ENCODE assay signal across 13 cellular contexts in the genomic region with DNA sequence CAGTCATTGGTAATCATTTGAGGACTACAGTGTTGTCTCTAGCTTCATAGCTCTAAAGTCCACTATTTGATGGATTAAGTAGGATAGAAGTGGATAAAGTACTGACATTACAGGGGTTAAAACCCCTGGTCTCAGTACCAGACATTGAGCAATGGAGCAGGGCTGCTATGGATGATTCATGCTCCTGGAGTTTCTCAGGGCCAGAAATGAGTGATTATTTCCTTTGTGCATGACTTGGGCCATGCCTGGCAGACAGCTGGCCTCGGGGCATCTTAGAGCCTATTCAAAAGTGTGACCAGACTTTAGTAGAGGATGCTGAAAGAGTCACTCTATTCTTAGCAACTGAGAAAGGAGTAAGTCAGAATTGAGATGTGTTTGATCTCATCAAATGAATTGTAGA.
DNase-seq lines count a peak whose midpoint lies in the region; ATAC-seq and TF ChIP-seq lines count a peak whose summit lies in the region.
"Had no signal": no experiment of that assay in that cellular context is flagged by ENCODE, and none has a peak within 500 bp of the region (broad histone marks: within the 10 kb centered on the region; RNA-seq: fewer than 3 reads in every experiment).

No MANE protein-coding gene starts in this region.

- H3K18ac ChIP-seq in trophoblast cell (ENCODE audit: low read length): no peak overlapping the region

- H3K9ac ChIP-seq in PC-3 (ENCODE audit: low read length) (no peak overlapping the region), trophoblast cell (ENCODE audit: low read length) (no peak overlapping the region)

- WGBS in trophoblast cell (ENCODE audit: extremely low coverage, insufficient coverage, insufficient read length): no CpG with 5 or more reads among the region's 1 CpG
- 59 to 68% methylated on average over 1 of the region's 1 CpG for WGBS in upper lobe of left lung, 2 donors

- H2AK5ac ChIP-seq in trophoblast cell (ENCODE audit: low read length): no peak overlapping the region

- no peak overlapping the region for H3K27ac ChIP-seq in PC-3 (ENCODE audit: low read length)
- H3K27ac ChIP-seq in trophoblast cell (ENCODE audit: low read depth, low read length): peak overlapping the region; percentile 80
- H3K27ac ChIP-seq in upper lobe of left lung: no peak overlapping the region
- H3K27ac ChIP-seq: esophagus muscularis mucosa had no signal

- H3K4me3 ChIP-seq in PC-3 (ENCODE audit: low read length) (no peak overlapping the region), epithelial cell of esophagus (ENCODE audit: low read length) (no peak overlapping the region), trophoblast cell (ENCODE audit: low read depth, low read length) (no peak overlapping the region), upper lobe of left lung (no peak overlapping the region)
- H3K4me3 ChIP-seq: esophagus muscularis mucosa had no signal

- no peak for TF ChIP-seq EP300 in upper lobe of left lung (IDR thresholded peaks at IDR 0.05)

- no peak overlapping the region for H2BK120ac ChIP-seq in trophoblast cell (ENCODE audit: insufficient read depth, low read length, poor library complexity)

- peaks cover 8% of the 10 kb centered on the region for H3K4me1 ChIP-seq in PC-3 (ENCODE audit: insufficient read depth, low read length)
- H3K4me1 ChIP-seq in trophoblast cell (ENCODE audit: control insufficient read depth in 1 of 2, insufficient read depth in 2 of 2, low read length in 2 of 2): no peaks in the 10 kb centered on the region
- no peaks in the 10 kb centered on the region for H3K4me1 ChIP-seq in upper lobe of left lung
- H3K4me1 ChIP-seq: esophagus muscularis mucosa had no signal

- peak overlapping the region; percentile 92 for H2BK12ac ChIP-seq in trophoblast cell (ENCODE audit: low read length)

- H3F3A ChIP-seq in PC-3 (ENCODE audit: low read length, unreplicated experiment): no peaks in the 10 kb centered on the region

- no peaks in the 10 kb centered on the region for H3K9me2 ChIP-seq in PC-3 (replicated peaks; ENCODE audit: low read length)

- TF ChIP-seq POLR2A in upper lobe of left lung (IDR thresholded peaks at IDR 0.05): no peak

- H3K9me3 ChIP-seq in PC-3 (ENCODE audit: low read length) (no peaks in the 10 kb centered on the region), trophoblast cell (ENCODE audit: insufficient read depth, low read depth, low read length) (no peaks in the 10 kb centered on the region), upper lobe of left lung (no peaks in the 10 kb centered on the region)
- H3K9me3 ChIP-seq: esophagus muscularis mucosa had no signal

- no peak overlapping the region for H4K12ac ChIP-seq in trophoblast cell (ENCODE audit: low read depth, low read length)

- H3K79me1 ChIP-seq in trophoblast cell (ENCODE audit: low read length): peaks cover 8% of the 10 kb centered on the region

- no peaks in the 10 kb centered on the region for H4K20me1 ChIP-seq in PC-3 (ENCODE audit: low read length)

- H2BK5ac ChIP-seq in trophoblast cell (ENCODE audit: low read depth, low read length, poor library complexity): no peak overlapping the region

- CTCF ChIA-PET in PC-3 (lab: Charles Lee): no interaction called here

- intact Hi-C loops in PC-3 (cut with micrococcal nuclease): no loop called here

- no peak overlapping the region for H4K8ac ChIP-seq in trophoblast cell (ENCODE audit: low read depth, low read length)

- TF ChIP-seq CTCF in PC-3 (conservative IDR thresholded peaks at IDR 0.05; ENCODE audit: low read depth, low read length) (no peak), epithelial cell of esophagus (IDR thresholded peaks at IDR 0.05; ENCODE audit: insufficient read depth, low read depth, low read length, missing control alignments) (no peak), upper lobe of left lung (IDR thresholded peaks at IDR 0.05) (no peak), GM20000 (IDR thresholded peaks at IDR 0.05; ENCODE audit: extremely low read depth, missing control alignments) (no peak)

- H4K91ac ChIP-seq in trophoblast cell (ENCODE audit: low read depth, low read length): no peak overlapping the region

- peak; percentile 97 for DNase-seq in ELR (ENCODE audit: low read depth)
- DNase-seq in PC-3: peak; percentile 76
- peak; percentile 96 for DNase-seq in epithelial cell of esophagus (ENCODE audit: low read depth)
- DNase-seq in trophoblast cell: peak; percentile 96 to 97
- no peak for DNase-seq in upper lobe of left lung
- DNase-seq in GM20000 (ENCODE audit: low spot score): no peak
- no peak for DNase-seq in activated CD4-positive, CD25-positive, alpha-beta regulatory T cell treated with anti-CD3 and anti-CD28 coated beads, Interleukin-2, amount 50 U/mL, for 72 hours
- DNase-seq in GF-D8 (lab: John Stamatoyannopoulos, UW): no peak
- DNase-seq: activated CD4-positive, alpha-beta memory T cell treated with anti-CD3 and anti-CD28 coated beads, Interleukin-2, amount 10 ng/mL, durations not matched to agents 7 days and 5 days; DND-41; NCI-H510A; occipital lobe had no signal

- H3K23ac ChIP-seq in trophoblast cell (ENCODE audit: low read length): no peak overlapping the region

- ATAC-seq in PC-3 (peak; percentile 40; the same call in 1 of the 2 replicates), upper lobe of left lung (ENCODE audit: low FRiP score in 2 of 2) (no peak)

- BruUV-seq in PC-3 (replicated peaks; lab: Mats Ljungman, UMichigan): no TSS peak

- H3K4ac ChIP-seq in trophoblast cell (ENCODE audit: low read depth, low read length): no peak overlapping the region

- POLR2A ChIA-PET in PC-3 (lab: Charles Lee; ENCODE audit: unreplicated experiment): no interaction called here

- H3K4me2 ChIP-seq in PC-3 (ENCODE audit: low read length): no peak overlapping the region
- H3K4me2 ChIP-seq in trophoblast cell (ENCODE audit: low read length): no peak overlapping the region

- no peaks in the 10 kb centered on the region for H3K36me3 ChIP-seq in PC-3 (ENCODE audit: low read depth, low read length)
- H3K36me3 ChIP-seq in trophoblast cell (ENCODE audit: control insufficient read depth in 1 of 2, insufficient read depth in 2 of 2, low read length in 2 of 2): no peaks in the 10 kb centered on the region
- no peaks in the 10 kb centered on the region for H3K36me3 ChIP-seq in upper lobe of left lung
- H3K36me3 ChIP-seq: esophagus muscularis mucosa had no signal

- H3K79me2 ChIP-seq in PC-3 (ENCODE audit: low read length): no peaks in the 10 kb centered on the region
- no peaks in the 10 kb centered on the region for H3K79me2 ChIP-seq in trophoblast cell (ENCODE audit: control insufficient read depth, insufficient read depth, low read length, poor library complexity)

- H3K14ac ChIP-seq in trophoblast cell (ENCODE audit: low read length): no peak overlapping the region

- H3K27me3 ChIP-seq in PC-3 (ENCODE audit: low read length) (no peaks in the 10 kb centered on the region), trophoblast cell (ENCODE audit: insufficient read depth, low read length) (no peaks in the 10 kb centered on the region), upper lobe of left lung (no peaks in the 10 kb centered on the region)
- H3K27me3 ChIP-seq: esophagus muscularis mucosa had no signal

- H2AFZ ChIP-seq in PC-3 (ENCODE audit: low read length) (no peak overlapping the region), trophoblast cell (ENCODE audit: insufficient read depth, low read length, poor library complexity) (no peak overlapping the region)

Comparison
In these comparisons a context has a peak if more than half of its experiments do, and no peak if none do; other contexts are left out.
1. DNase-seq: peak in ELR (single experiment), PC-3 (single experiment), epithelial cell of esophagus (single experiment) and trophoblast cell (2 of 2); none in upper lobe of left lung (0 of 2), GM20000 (single experiment), activated CD4-positive, CD25-positive, alpha-beta regulatory T cell treated with anti-CD3 and anti-CD28 coated beads, Interleukin-2, amount 50 U/mL, for 72 hours (single experiment) and GF-D8 (single experiment).